Comparison of ENCODE assay signal across 18 cellular contexts in genomic region chr21:43632373-43632905, GRCh38.
"Had no signal": no experiment of that assay in that cellular context is flagged by ENCODE, and none has a peak within 500 bp of the region (broad histone marks: within the 10 kb centered on the region; RNA-seq: fewer than 3 reads in every experiment).

No MANE protein-coding gene starts in this region.

- H2AFZ ChIP-seq: hepatocyte had no signal

- H3K4me2 ChIP-seq: hepatocyte had no signal

- H3K4me1 ChIP-seq: sigmoid colon, testis, tibial nerve had no signal

- H3K9me3 ChIP-seq: sigmoid colon, testis had no signal

- DNase-seq: cortex of kidney; dorsolateral prefrontal cortex; effector CD8-positive, alpha-beta T cell; foreskin melanocyte; head of caudate nucleus; mammary epithelial cell; mucosa of descending colon; naive thymus-derived CD8-positive, alpha-beta T cell; posterior cingulate gyrus; sigmoid colon; stimulated activated CD4-positive, alpha-beta T cell treated with anti-CD3 and anti-CD28 coated beads, Interleukin-2, amount 100 ng/mL, for 24 hours; stimulated activated CD4-positive, alpha-beta T cell treated with anti-CD3 and anti-CD28 coated beads, Interleukin-4, amount 100 ng/mL, for 4 hours; stimulated activated naive B cell treated with anti-CD40 and anti-IgM and Interleukin-4, amounts not matched to agents 10 μg/mL and 1 μg/mL and 100 μg/mL, for 72 hours; stimulated activated naive CD8-positive, alpha-beta T cell treated with anti-CD3 and anti-CD28 coated beads, Interleukin-15, amount 100 ng/mL, for 72 hours; testis had no signal

- H3K4me3 ChIP-seq: dorsolateral prefrontal cortex, hepatocyte, mucosa of descending colon, sigmoid colon, skin epidermis, testis, tibial nerve had no signal

- H3K27me3 ChIP-seq: dorsolateral prefrontal cortex, hepatocyte, sigmoid colon, testis, tibial nerve had no signal

- H3K27ac ChIP-seq: dorsolateral prefrontal cortex, hepatocyte, sigmoid colon, skin epidermis, testis, tibial nerve had no signal

- H3K36me3 ChIP-seq: sigmoid colon had no signal

- H3K79me2 ChIP-seq: hepatocyte had no signal

- ATAC-seq: mucosa of descending colon; naive thymus-derived CD8-positive, alpha-beta T cell; stimulated activated naive B cell treated with anti-CD40 and anti-IgM and Interleukin-4, amounts not matched to agents 10 μg/mL and 1 μg/mL and 100 μg/mL, for 72 hours; stimulated activated naive CD8-positive, alpha-beta T cell treated with anti-CD3 and anti-CD28 coated beads, Interleukin-15, amount 100 ng/mL, for 72 hours had no signal
